Comparison of ENCODE assay signal across 1 cellular context in the genomic region with DNA sequence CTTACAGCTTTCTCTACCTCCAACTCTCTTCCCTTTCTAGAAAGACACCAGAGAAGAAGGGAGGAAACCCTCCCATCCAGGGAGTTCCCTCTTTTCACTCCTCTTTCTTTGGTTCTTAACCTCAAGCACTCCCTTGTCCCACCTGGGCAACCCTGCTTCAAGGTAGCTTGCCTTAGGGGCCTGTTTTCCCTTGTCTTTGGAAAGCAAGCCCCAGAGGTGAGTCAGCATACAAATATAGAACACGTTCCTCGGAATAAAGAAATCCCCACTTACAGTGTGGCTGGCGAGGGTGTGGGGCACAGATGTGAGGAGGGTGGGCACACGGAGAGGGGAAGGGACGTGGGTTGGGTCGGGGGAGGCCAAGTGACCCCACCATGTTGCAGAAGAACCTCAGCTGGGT.
TF ChIP-seq lines count a peak whose summit lies in the region.

No MANE protein-coding gene starts in this region.

TF ChIP-seq in HCT116, 20 proteins besides CTCF, POLR2A, EP300 and RAD21:
- TF ChIP-seq ZNF274 (IDR thresholded peaks at IDR 0.05; ENCODE audit: low read depth, low read length) (no peak), EZH2phosphoT487 (IDR thresholded peaks at IDR 0.05; ENCODE audit: borderline replicate concordance) (no peak), EGR1 (IDR thresholded peaks at IDR 0.05; ENCODE audit: low read depth) (no peak), FOSL1 (IDR thresholded peaks at IDR 0.05; ENCODE audit: low read depth) (no peak), ELF1 (IDR thresholded peaks at IDR 0.05; ENCODE audit: borderline replicate concordance, low read depth) (no peak)
